Comparison of ENCODE assay signal across 8 cellular contexts in genomic region chr3:40387001-40387894, GRCh38. TPM values are rescaled to one million over a fixed set of nuclear protein-coding genes. Genes with fewer than 3 reads are reported as not detected.
A peak's percentile ranks its signal among the peaks of the same experiment; 100 is the strongest.
DNase-seq lines count a peak whose midpoint lies in the region; ATAC-seq and TF ChIP-seq lines count a peak whose summit lies in the region.

TSS of gene ENTPD3 (plus strand) at chr3:40387184. CDS start at chr3:40388058, 874 bp downstream.

- TF ChIP-seq CTCF in nephron (IDR thresholded peaks at IDR 0.05; ENCODE audit: unreplicated experiment in 3 of 3) = no peak
- no peak for TF ChIP-seq CTCF in thoracic aorta (IDR thresholded peaks at IDR 0.05)

- H3K36me3 Mint-ChIP-seq in nephron (ENCODE audit: low read depth) = no peaks in the 10 kb centered on the region

- H3K27me3 Mint-ChIP-seq in nephron (ENCODE audit: low read depth) = peaks cover 47% of the 10 kb centered on the region

- no peaks in the 10 kb centered on the region for H3K27me3 ChIP-seq in esophagus (ENCODE audit: control insufficient read depth in 1 of 2, insufficient read depth in 2 of 2, low read length in 2 of 2)
- H3K27me3 ChIP-seq in thoracic aorta (replicated peaks; ENCODE audit: insufficient read depth) = no peaks in the 10 kb centered on the region

- 6% methylated on average over 49 of the region's 49 CpGs for WGBS in esophagus, 2 donors

- ATAC-seq in thoracic aorta (ENCODE audit: insufficient number of reproducible peaks, low FRiP score, low read depth) (no peak), GM21390 (IDR thresholded peaks at IDR 0.05; ENCODE audit: unreplicated experiment) (no peak)

- H3K27ac Mint-ChIP-seq in nephron = no peak within 1 kb of the TSS

- H3K27ac ChIP-seq in esophagus (ENCODE audit: low read depth in 2 of 2, low read length in 1 of 2) (peak within 1 kb of the TSS in 1 of 2 donors; percentile 45), thoracic aorta (no peak within 1 kb of the TSS)

- H3K36me3 ChIP-seq in esophagus (ENCODE audit: control insufficient read depth in 2 of 2, insufficient read depth in 2 of 2, low read length in 1 of 2) (no peaks in the 10 kb centered on the region), thoracic aorta (no peaks in the 10 kb centered on the region)

- peak within 1 kb of the TSS; percentile 66 to 84 (median 83) for H3K4me3 Mint-ChIP-seq in nephron

- peaks cover 9% of the 10 kb centered on the region for H3K9me3 Mint-ChIP-seq in nephron

- peak within 1 kb of the TSS; percentile 44 to 48 for H3K4me3 ChIP-seq in esophagus (ENCODE audit: low read depth in 1 of 2, low read length in 2 of 2)
- H3K4me3 ChIP-seq in thoracic aorta = peak within 1 kb of the TSS; percentile 53

- H3K9me3 ChIP-seq in esophagus (ENCODE audit: control insufficient read depth in 2 of 2, insufficient read depth in 1 of 2, low read depth in 1 of 2, low read length in 1 of 2) (no peaks in the 10 kb centered on the region), thoracic aorta (no peaks in the 10 kb centered on the region)

- H3K4me1 ChIP-seq in esophagus (ENCODE audit: control insufficient read depth in 2 of 2, insufficient read depth in 2 of 2, low read length in 1 of 2) (peaks cover 3 to 5% of the 10 kb centered on the region in 2 donors), thoracic aorta (ENCODE audit: control insufficient read depth in 1 of 2, low read depth in 2 of 2) (no peaks in the 10 kb centered on the region)

- DNase-seq in DMS53 (lab: John Stamatoyannopoulos, UW) (peak; percentile 58), DMS53 treated with DMSO at 0.1 percent for 48 hours (lab: John Stamatoyannopoulos, UW; ENCODE audit: unreplicated experiment) (no peak), activated T-cell treated with anti-CD3 and anti-CD28 coated beads for 48 hours (ENCODE audit: low read depth) (peak; percentile 46), thoracic aorta (ENCODE audit: low spot score) (no peak), SHP77 treated with DMSO at 0.1 percent for 48 hours (lab: John Stamatoyannopoulos, UW) (no peak)

- H3K4me1 Mint-ChIP-seq in nephron = no peaks in the 10 kb centered on the region

RNA-seq across cellular contexts. Expression of gene ENTPD3, which starts in this region (rescaled TPM):
- polyA plus RNA-seq in esophagus = 1 to 10 TPM; 4.0 to 4.2 TPM
- 1 to 10 TPM in 1 of 2 donors, not detected in 1; 3.0 TPM for total RNA-seq in thoracic aorta

Comparison
In these comparisons a context has a peak if more than half of its experiments do, and no peak if none do; other contexts are left out.
1. DNase-seq: peak in DMS53 (single experiment) and activated T-cell treated with anti-CD3 and anti-CD28 coated beads for 48 hours (single experiment); none in DMS53 treated with DMSO at 0.1 percent for 48 hours (single experiment), thoracic aorta (single experiment) and SHP77 treated with DMSO at 0.1 percent for 48 hours (single experiment).